ENCODE assay signal across 12 cellular contexts in the genomic region with DNA sequence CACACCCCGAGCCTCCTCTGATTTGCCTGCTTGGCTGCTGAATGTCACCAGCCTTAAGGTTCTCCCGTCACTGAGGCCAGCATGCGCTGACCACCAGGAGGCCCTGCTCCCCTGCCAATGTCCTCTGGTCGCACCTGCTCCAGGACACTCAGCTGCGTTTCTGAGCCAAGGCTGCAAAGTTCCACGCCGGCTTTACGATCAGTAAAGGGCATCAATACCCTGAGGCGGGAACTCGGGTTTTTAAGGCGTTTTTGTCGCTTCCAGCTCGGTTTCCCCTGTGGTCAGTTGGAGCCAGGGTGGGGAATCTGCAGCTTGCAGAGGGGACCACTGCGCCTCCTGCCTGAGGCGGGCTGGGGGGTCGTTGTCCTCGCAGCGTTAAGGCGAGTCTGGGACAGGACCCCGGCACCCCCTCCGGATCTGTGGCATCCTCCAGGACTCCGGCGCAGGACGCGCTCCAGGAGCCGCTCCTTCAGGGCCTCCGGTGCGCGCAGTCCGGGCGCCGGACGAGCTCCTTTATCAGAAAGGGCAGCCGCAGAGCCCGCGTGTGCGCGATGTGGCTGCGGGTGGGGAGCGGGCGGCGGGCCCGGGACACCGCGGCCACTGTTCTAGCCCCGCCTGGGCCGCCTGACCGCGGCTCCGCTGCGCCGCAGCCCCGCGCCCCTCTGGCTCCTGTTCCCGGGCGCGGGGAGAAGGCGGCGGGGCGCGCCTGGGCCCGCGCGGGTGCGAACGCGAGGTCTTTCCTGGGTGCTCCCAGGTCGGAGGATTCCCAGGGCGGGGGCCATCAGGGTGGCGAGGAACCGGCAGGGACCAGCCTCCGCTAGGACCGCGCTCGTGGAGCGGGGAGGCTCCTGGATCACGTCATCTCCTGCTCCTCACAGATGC. TPM values are rescaled to one million over a fixed set of nuclear protein-coding genes. Genes with fewer than 3 reads are reported as not detected.
DNase-seq lines count a peak whose midpoint lies in the region; ATAC-seq and TF ChIP-seq lines count a peak whose summit lies in the region.
"Had no signal": no experiment of that assay in that cellular context is flagged by ENCODE, and none has a peak within 500 bp of the region (broad histone marks: within the 10 kb centered on the region; RNA-seq: fewer than 3 reads in every experiment).

No MANE protein-coding gene starts in this region.

- in situ Hi-C loops in Panc1 (cut with HindIII; ENCODE audit: low pct_unique_long_range_greater_than_20kb, low sequenced_read_pairs), result no loop called here

- peak; percentile 51; the same call in 1 of the 2 replicates for ATAC-seq in Panc1
- no peak for ATAC-seq in GM18502 (IDR thresholded peaks at IDR 0.05; ENCODE audit: poor library complexity, unreplicated experiment)

- no peaks in the 10 kb centered on the region for H3K36me3 ChIP-seq in Panc1 (ENCODE audit: control insufficient read depth, insufficient read depth, low read length)
- H3K36me3 ChIP-seq in iPS DF 6.9 (ENCODE audit: control insufficient read depth, insufficient read depth, low read length), result no peaks in the 10 kb centered on the region
- no peaks in the 10 kb centered on the region for H3K36me3 ChIP-seq in parathyroid adenoma (ENCODE audit: control insufficient read depth, insufficient read depth, low read length)

- H3K9me3 ChIP-seq in Panc1 (ENCODE audit: control insufficient read depth, insufficient read depth, low read depth, low read length) (no peaks in the 10 kb centered on the region), iPS DF 6.9 (ENCODE audit: control insufficient read depth, insufficient read depth, low read length) (no peaks in the 10 kb centered on the region; the same call in 1 of the 2 replicates), parathyroid adenoma (ENCODE audit: control insufficient read depth, low read length) (no peaks in the 10 kb centered on the region)

- intact Hi-C loops in Panc1 (cut with micrococcal nuclease; ENCODE audit: unreplicated experiment) (loop anchor here (5.0 kb wide), 1 partner anchor 61 kb away; no protein-coding TSS in a partner anchor), lower leg skin (cut with DNase I; ENCODE audit: low total_unique reads) (no loop called here)

- no peak overlapping the region for H3K27ac ChIP-seq in Panc1 (ENCODE audit: low read length)
- no peak overlapping the region for H3K27ac ChIP-seq in iPS DF 6.9 (ENCODE audit: low read length)
- no peak overlapping the region for H3K27ac ChIP-seq in parathyroid adenoma
- H3K27ac ChIP-seq: VCaP had no signal

- no peaks in the 10 kb centered on the region for H3K36me3 Mint-ChIP-seq in activated CD4-positive, alpha-beta T cell treated with anti-CD3 and anti-CD28 coated beads, Interleukin-2, amount 10 ng/mL, durations not matched to agents 7 days and 5 days (ENCODE audit: low read depth)

- peaks cover 14% of the 10 kb centered on the region for H3K4me1 Mint-ChIP-seq in activated CD4-positive, alpha-beta T cell treated with anti-CD3 and anti-CD28 coated beads, Interleukin-2, amount 10 ng/mL, durations not matched to agents 7 days and 5 days

- no peak for TF ChIP-seq POLR2A in lower leg skin (IDR thresholded peaks at IDR 0.05)

- BruUV-seq in Panc1 (replicated peaks; lab: Mats Ljungman, UMichigan), result no TSS peak

- no CpG with 5 or more reads among the region's 77 CpGs for WGBS in iPS DF 6.9 (ENCODE audit: insufficient coverage, insufficient read length)
- WGBS in lower leg skin, 2 donors, result 10 to 13% methylated on average over 21 to 27 of the region's 77 CpGs

- peak overlapping the region; percentile 31 for H3K4me2 ChIP-seq in parathyroid adenoma (ENCODE audit: low read length)

- DNase-seq in ELF-1 (ENCODE audit: low read depth, low spot score) (peak; percentile 52), Panc1 (ENCODE audit: low read depth, low spot score) (no peak), iPS DF 6.9 (ENCODE audit: low read depth, low spot score) (no peak), cortex of kidney (lab: John Stamatoyannopoulos, UW) (no peak), lower leg skin (ENCODE audit: low spot score in 2 of 2) (no peak)
- no peak for DNase-seq in activated CD4-positive, alpha-beta T cell treated with anti-CD3 and anti-CD28 coated beads, Interleukin-2, amount 10 ng/mL, durations not matched to agents 7 days and 5 days
- DNase-seq: activated effector memory CD4-positive, alpha-beta T cell treated with anti-CD3 and anti-CD28 coated beads, Interleukin-2, amount 50 U/mL, for 16 hours; MM.1S; NCI-H510A treated with DMSO at 0.1 percent for 48 hours had no signal

- H3K27me3 ChIP-seq in Panc1 (ENCODE audit: control insufficient read depth, insufficient read depth, low read length), result no peaks in the 10 kb centered on the region; the same call in 1 of the 2 replicates
- peaks cover 17% of the 10 kb centered on the region for H3K27me3 ChIP-seq in iPS DF 6.9 (ENCODE audit: control insufficient read depth, insufficient read depth, low read length)
- H3K27me3 ChIP-seq in parathyroid adenoma (ENCODE audit: control insufficient read depth, insufficient read depth, low read length), result no peaks in the 10 kb centered on the region

- no peaks in the 10 kb centered on the region for H3K9me3 Mint-ChIP-seq in activated CD4-positive, alpha-beta T cell treated with anti-CD3 and anti-CD28 coated beads, Interleukin-2, amount 10 ng/mL, durations not matched to agents 7 days and 5 days

- H3K27me3 Mint-ChIP-seq in activated CD4-positive, alpha-beta T cell treated with anti-CD3 and anti-CD28 coated beads, Interleukin-2, amount 10 ng/mL, durations not matched to agents 7 days and 5 days, result peaks cover 20% of the 10 kb centered on the region

- CTCF ChIA-PET in Panc1 (lab: Charles Lee), result interaction anchor here (0.6 kb wide), 1 partner anchor 1835 kb away, joined by 6 read pairs; no protein-coding TSS in a partner anchor
- CTCF ChIA-PET in activated CD4-positive, alpha-beta T cell treated with anti-CD3 and anti-CD28 coated beads, Interleukin-2, amount 10 ng/mL, durations not matched to agents 7 days and 5 days (lab: Charles Lee), result no interaction called here

- H3K4me3 ChIP-seq in Panc1 (ENCODE audit: low read depth in 2 of 2, low read length in 2 of 2) (peak overlapping the region in 1 of 2 experiments; percentile 19; a peak in 2 of 4 replicates), iPS DF 6.9 (ENCODE audit: low read length) (peak overlapping the region; percentile 30), parathyroid adenoma (ENCODE audit: low read depth, low read length) (no peak overlapping the region), lower leg skin (ENCODE audit: low read depth, poor library complexity, severe bottlenecking) (no peak overlapping the region)

- no peak overlapping the region for H3K4me3 Mint-ChIP-seq in activated CD4-positive, alpha-beta T cell treated with anti-CD3 and anti-CD28 coated beads, Interleukin-2, amount 10 ng/mL, durations not matched to agents 7 days and 5 days

- POLR2A ChIA-PET in Panc1 (lab: Charles Lee), result interaction anchor here (0.6 kb wide), 1 partner anchor 12 kb away, joined by 5 read pairs; no protein-coding TSS in a partner anchor
- POLR2A ChIA-PET in activated CD4-positive, alpha-beta T cell treated with anti-CD3 and anti-CD28 coated beads, Interleukin-2, amount 10 ng/mL, durations not matched to agents 7 days and 5 days (lab: Charles Lee), result no interaction called here

- peaks cover 5% of the 10 kb centered on the region for H3K4me1 ChIP-seq in Panc1 (ENCODE audit: control insufficient read depth, insufficient read depth, low read length)
- peaks cover 2% of the 10 kb centered on the region; the same call in 1 of the 2 replicates for H3K4me1 ChIP-seq in iPS DF 6.9 (ENCODE audit: control insufficient read depth, insufficient read depth, low read length)
- H3K4me1 ChIP-seq in parathyroid adenoma, result no peaks in the 10 kb centered on the region

- TF ChIP-seq CTCF in Panc1 (IDR thresholded peaks at IDR 0.05) (no peak; the same call in 1 of the 2 replicates), parathyroid adenoma (IDR thresholded peaks at IDR 0.05) (no peak), lower leg skin (IDR thresholded peaks at IDR 0.05) (no peak)

- H3K9ac ChIP-seq in parathyroid adenoma, result no peak overlapping the region

- H3K79me2 ChIP-seq in parathyroid adenoma, result no peaks in the 10 kb centered on the region

- peak overlapping the region; percentile 22 for H2AFZ ChIP-seq in parathyroid adenoma

- H3K27ac Mint-ChIP-seq in activated CD4-positive, alpha-beta T cell treated with anti-CD3 and anti-CD28 coated beads, Interleukin-2, amount 10 ng/mL, durations not matched to agents 7 days and 5 days, result no peak overlapping the region

RNA-seq across cellular contexts. Expression of a gene that starts 24.2 kb away (rescaled TPM):
- total RNA-seq in Panc1 (2021; ENCODE audit: unreplicated experiment), result 0.44 TPM
- polyA plus RNA-seq in Panc1 (2012; ENCODE audit: insufficient read length), result 1.5 TPM
- 10 to 100 TPM in 1 of 4 donors, 1 to 10 TPM in 3; 2.1 to 11.6 (median 4.0) TPM for total RNA-seq in lower leg skin
- total RNA-seq in activated CD4-positive, alpha-beta T cell treated with anti-CD3 and anti-CD28 coated beads, Interleukin-2, amount 10 ng/mL, durations not matched to agents 7 days and 5 days, result under 1 TPM; 0.25 TPM
